1 cellular context compared by ENCODE assay signal in genomic region chr15:67145307-67145610, GRCh38.
TF ChIP-seq lines count a peak whose summit lies in the region.

No MANE protein-coding gene starts in this region.

TF ChIP-seq in IMR-90, 13 proteins besides CTCF, POLR2A, EP300 and RAD21:
- TF ChIP-seq CHD1 (IDR thresholded peaks at IDR 0.05; ENCODE audit: low read depth, low read length) (no peak), SMC3 (IDR thresholded peaks at IDR 0.05; ENCODE audit: low read depth, low read length) (no peak)
